In genomic region chr5:67037171-67037570, GRCh38 we compare ENCODE assay signal across 3 cellular contexts.
TF ChIP-seq lines count a peak whose summit lies in the region.

No MANE protein-coding gene starts in this region.

TF ChIP-seq in IMR-90, 13 proteins besides CTCF, POLR2A, EP300 and RAD21 (continued from another document):
- no peak for TF ChIP-seq FOS (IDR thresholded peaks at IDR 0.05; ENCODE audit: low read depth, low read length)
- TF ChIP-seq NFE2L2 (IDR thresholded peaks at IDR 0.05; ENCODE audit: low read depth, low read length): no peak
- TF ChIP-seq MAFK (IDR thresholded peaks at IDR 0.05; ENCODE audit: low read depth, low read length): no peak
- TF ChIP-seq CHD1 (IDR thresholded peaks at IDR 0.05; ENCODE audit: low read depth, low read length): no peak
- no peak for TF ChIP-seq USF2 (IDR thresholded peaks at IDR 0.05; ENCODE audit: low read depth, low read length)
- no peak for TF ChIP-seq RCOR1 (IDR thresholded peaks at IDR 0.05; ENCODE audit: insufficient replicate concordance, low read length)
- TF ChIP-seq CEBPB (IDR thresholded peaks at IDR 0.05; ENCODE audit: low read depth, low read length): no peak
- no peak for TF ChIP-seq SMC3 (IDR thresholded peaks at IDR 0.05; ENCODE audit: low read depth, low read length)
- no peak for TF ChIP-seq MXI1 (IDR thresholded peaks at IDR 0.05; ENCODE audit: borderline replicate concordance, low read depth, low read length)
- TF ChIP-seq ELK1 (IDR thresholded peaks at IDR 0.05; ENCODE audit: borderline replicate concordance, low read depth, low read length): no peak
- no peak for TF ChIP-seq MAZ (IDR thresholded peaks at IDR 0.05; ENCODE audit: borderline replicate concordance, low read depth, low read length)
TF ChIP-seq in IMR-90: peak in this region for 0.

TF ChIP-seq in endothelial cell of umbilical vein, 7 proteins besides CTCF, POLR2A, EP300 and RAD21 (continued from another document):
- TF ChIP-seq FOS (IDR thresholded peaks at IDR 0.05; ENCODE audit: borderline replicate concordance, insufficient read depth, low read length) (no peak), JUN (IDR thresholded peaks at IDR 0.05; ENCODE audit: borderline replicate concordance, insufficient read depth, insufficient read length, low read depth) (no peak), POLR2AphosphoS5 (IDR thresholded peaks at IDR 0.05; ENCODE audit: insufficient read depth, low read depth, low read length) (no peak), EZH2 (IDR thresholded peaks at IDR 0.05; ENCODE audit: borderline replicate concordance, low read depth, low read length, severe bottlenecking) (no peak), MAX (IDR thresholded peaks at IDR 0.05; ENCODE audit: insufficient read depth, insufficient read length) (no peak), GATA2 (IDR thresholded peaks at IDR 0.05; ENCODE audit: insufficient read depth, insufficient read length, low read depth, low read length) (no peak)

TF ChIP-seq in HEK293T, 16 proteins besides CTCF, POLR2A, EP300 and RAD21 (continued from another document):
- TF ChIP-seq SUZ12 (IDR thresholded peaks at IDR 0.05): no peak
- TF ChIP-seq L3MBTL2 (conservative IDR thresholded peaks at IDR 0.05): no peak
- TF ChIP-seq NFRKB (IDR thresholded peaks at IDR 0.05): no peak
- no peak for TF ChIP-seq PKNOX1 (IDR thresholded peaks at IDR 0.05)
- no peak for TF ChIP-seq ELF4 (IDR thresholded peaks at IDR 0.05)
- TF ChIP-seq HDGF (IDR thresholded peaks at IDR 0.05; ENCODE audit: borderline replicate concordance): no peak
- TF ChIP-seq CTBP1 (IDR thresholded peaks at IDR 0.05; ENCODE audit: borderline replicate concordance): no peak
- no peak for TF ChIP-seq LEF1 (IDR thresholded peaks at IDR 0.05; ENCODE audit: borderline replicate concordance)
- no peak for TF ChIP-seq FOXM1 (IDR thresholded peaks at IDR 0.05; ENCODE audit: borderline replicate concordance)
- no peak for TF ChIP-seq FOXA1 (IDR thresholded peaks at IDR 0.05)
- no peak for TF ChIP-seq BHLHE40 (IDR thresholded peaks at IDR 0.05; ENCODE audit: borderline replicate concordance)
- TF ChIP-seq TARDBP (IDR thresholded peaks at IDR 0.05): no peak
- TF ChIP-seq FOXK2 (IDR thresholded peaks at IDR 0.05): no peak
